Comparison of ENCODE assay signal across 23 cellular contexts in genomic region chr3:100535610-100535943, GRCh38.
"Had no signal": no experiment of that assay in that cellular context is flagged by ENCODE, and none has a peak within 500 bp of the region (broad histone marks: within the 10 kb centered on the region; RNA-seq: fewer than 3 reads in every experiment).

No MANE protein-coding gene starts in this region.

- H3K4me2 ChIP-seq: neural progenitor cell had no signal

- DNase-seq: activated CD4-positive, alpha-beta memory T cell treated with anti-CD3 and anti-CD28 coated beads, Interleukin-2, amount 10 ng/mL, durations not matched to agents 7 days and 5 days; activated CD4-positive, alpha-beta T cell treated with anti-CD3 and anti-CD28 coated beads, Interleukin-2, amount 10 ng/mL, durations not matched to agents 24 days and 14 days; activated gamma-delta T cell; activated naive CD4-positive, alpha-beta T cell treated with anti-CD3 and anti-CD28 coated beads, Interleukin-2, amount 50 U/mL, for 16 hours; activated naive CD8-positive, alpha-beta T cell treated with anti-CD3 and anti-CD28 coated beads, Interleukin-2, amount 50 U/mL, for 24 hours; cerebellar nuclear complex; endodermal cell; esophagus squamous epithelium; glutamatergic neuron; lower lobe of right lung; naive thymus-derived CD8-positive, alpha-beta T cell; posterior cingulate gyrus; stimulated activated CD4-positive, alpha-beta T cell treated with anti-CD3 and anti-CD28 coated beads, Interleukin-4, amount 100 ng/mL, for 24 hours; stimulated activated naive CD4-positive, alpha-beta T cell treated with Interleukin-2 at 50 U/mL for 16 hours; thyroid gland had no signal

- H3K27me3 ChIP-seq: ascending aorta, esophagus squamous epithelium, foreskin keratinocyte, hepatocyte, neural progenitor cell, thyroid gland had no signal

- H3K9me3 ChIP-seq: ascending aorta, esophagus squamous epithelium, lower lobe of right lung, thyroid gland had no signal

- H3K36me3 ChIP-seq: ascending aorta, esophagus squamous epithelium, lower lobe of right lung, neural progenitor cell, thyroid gland had no signal

- H3K4me1 ChIP-seq: ascending aorta, esophagus squamous epithelium, lower lobe of right lung, neural progenitor cell, thyroid gland had no signal

- H3K27ac ChIP-seq: ascending aorta, esophagus squamous epithelium, foreskin keratinocyte, lower lobe of right lung, neural progenitor cell, SK-N-MC, thyroid gland, VCaP had no signal

- ATAC-seq: activated CD4-positive, CD25-positive, alpha-beta regulatory T cell treated with anti-CD3 and anti-CD28 coated beads, Interleukin-2, amount 50 U/mL, for 24 hours; activated naive CD8-positive, alpha-beta T cell treated with anti-CD3 and anti-CD28 coated beads, Interleukin-2, amount 50 U/mL, for 24 hours; naive thymus-derived CD8-positive, alpha-beta T cell had no signal

- H2AFZ ChIP-seq: hepatocyte, neural progenitor cell had no signal

- H3K4me3 ChIP-seq: ascending aorta, coronary artery, esophagus squamous epithelium, hepatocyte, lower lobe of right lung, neural progenitor cell, SK-N-MC, thyroid gland had no signal
